Comparison of ENCODE assay signal across 8 cellular contexts in the genomic region with DNA sequence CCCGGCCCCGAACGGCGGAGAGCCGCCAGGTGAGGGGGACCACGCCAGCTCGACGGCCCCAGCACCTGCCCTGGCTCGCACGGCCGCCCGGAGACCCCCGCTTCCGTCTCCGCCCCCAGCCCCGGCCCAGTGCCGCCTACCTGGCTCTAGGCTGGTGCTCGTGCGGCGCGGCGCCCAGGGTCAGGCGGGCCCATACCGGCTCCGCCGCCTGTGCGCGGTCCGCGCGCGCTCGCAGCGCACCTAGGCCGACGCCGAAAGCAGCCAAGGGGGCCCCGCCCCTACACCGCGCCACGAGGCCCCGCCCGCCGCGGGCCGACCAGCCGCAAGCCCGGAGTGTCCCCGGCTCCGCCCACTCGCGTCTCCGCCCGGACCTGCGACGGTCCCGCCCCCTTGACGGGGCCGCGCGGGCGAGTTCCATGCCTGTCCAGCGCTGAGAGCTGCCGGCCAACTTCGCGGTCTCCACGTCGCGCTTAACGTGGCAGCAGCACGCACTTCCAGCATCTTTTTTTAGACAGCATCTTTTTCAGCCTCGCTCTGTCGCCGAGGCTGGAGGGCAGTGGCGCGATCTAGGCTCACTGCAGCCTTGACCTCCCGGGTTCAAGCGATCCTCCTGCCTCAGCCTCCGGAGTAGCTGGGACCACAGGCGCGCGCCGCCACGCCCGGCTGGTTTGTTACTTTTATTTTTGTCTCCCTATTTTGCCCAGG. TPM values are rescaled to one million over a fixed set of nuclear protein-coding genes. Genes with fewer than 3 reads are reported as not detected.
DNase-seq lines count a peak whose midpoint lies in the region; ATAC-seq and TF ChIP-seq lines count a peak whose summit lies in the region.

A gene with protein sequence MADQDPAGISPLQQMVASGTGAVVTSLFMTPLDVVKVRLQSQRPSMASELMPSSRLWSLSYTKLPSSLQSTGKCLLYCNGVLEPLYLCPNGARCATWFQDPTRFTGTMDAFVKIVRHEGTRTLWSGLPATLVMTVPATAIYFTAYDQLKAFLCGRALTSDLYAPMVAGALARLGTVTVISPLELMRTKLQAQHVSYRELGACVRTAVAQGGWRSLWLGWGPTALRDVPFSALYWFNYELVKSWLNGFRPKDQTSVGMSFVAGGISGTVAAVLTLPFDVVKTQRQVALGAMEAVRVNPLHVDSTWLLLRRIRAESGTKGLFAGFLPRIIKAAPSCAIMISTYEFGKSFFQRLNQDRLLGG (minus strand): TSS at position 253 of the 705 bp plus-strand sequence. CDS start 1,261 bp downstream, outside the sequence.

- peak within 1 kb of the TSS; percentile 90 for H3K27ac Mint-ChIP-seq in activated T-helper 17 cell treated with anti-CD3 and anti-CD28 coated beads, Interleukin-2, amount 50 U/mL, for 72 hours
- H3K27ac Mint-ChIP-seq in naive thymus-derived CD8-positive, alpha-beta T cell = peak within 1 kb of the TSS; percentile 90 to 98 (median 96)

- peak within 1 kb of the TSS; percentile 89 for H3K4me3 Mint-ChIP-seq in activated T-helper 17 cell treated with anti-CD3 and anti-CD28 coated beads, Interleukin-2, amount 50 U/mL, for 72 hours
- peak within 1 kb of the TSS; percentile 88 to 95 (median 92) for H3K4me3 Mint-ChIP-seq in naive thymus-derived CD8-positive, alpha-beta T cell

- no peaks in the 10 kb centered on the region for H3K27me3 Mint-ChIP-seq in activated T-helper 17 cell treated with anti-CD3 and anti-CD28 coated beads, Interleukin-2, amount 50 U/mL, for 72 hours
- no peaks in the 10 kb centered on the region for H3K27me3 Mint-ChIP-seq in naive thymus-derived CD8-positive, alpha-beta T cell

- no peaks in the 10 kb centered on the region for H3K9me3 Mint-ChIP-seq in activated T-helper 17 cell treated with anti-CD3 and anti-CD28 coated beads, Interleukin-2, amount 50 U/mL, for 72 hours
- H3K9me3 Mint-ChIP-seq in naive thymus-derived CD8-positive, alpha-beta T cell = no peaks in the 10 kb centered on the region

- TF ChIP-seq CTCF in DOHH2 (IDR thresholded peaks at IDR 0.05; ENCODE audit: low read depth, low read length, poor library complexity, severe bottlenecking) (no peak), fibroblast of lung (conservative IDR thresholded peaks at IDR 0.05 in 1 of 2, IDR thresholded peaks at IDR 0.05 in 1 of 2; ENCODE audit: low read depth in 1 of 2, low read length in 2 of 2) (no peak)

- H3K36me3 ChIP-seq in DOHH2 (ENCODE audit: control insufficient read depth, low read length) = peaks cover 38% of the 10 kb centered on the region
- H3K36me3 ChIP-seq in GM23248 (ENCODE audit: low read depth) = no peaks in the 10 kb centered on the region
- H3K36me3 ChIP-seq in fibroblast of lung (ENCODE audit: control insufficient read depth, insufficient read depth, low read length) = peaks cover 7% of the 10 kb centered on the region

- peak; percentile 83 for ATAC-seq in activated T-helper 17 cell treated with anti-CD3 and anti-CD28 coated beads, Interleukin-2, amount 50 U/mL, for 72 hours (replicated peaks)
- peak; percentile 70 to 75 for ATAC-seq in naive thymus-derived CD8-positive, alpha-beta T cell

- H4K20me1 ChIP-seq in DOHH2 (ENCODE audit: control insufficient read depth, insufficient read depth, low read depth, low read length) (no peaks in the 10 kb centered on the region), GM23248 (ENCODE audit: insufficient read depth) (no peaks in the 10 kb centered on the region), fibroblast of lung (ENCODE audit: control insufficient read depth, extremely low read depth, insufficient read depth, low read length) (no peaks in the 10 kb centered on the region)

- H3K27ac ChIP-seq in DOHH2 (ENCODE audit: low read depth, low read length) (peak within 1 kb of the TSS; percentile 89), GM23248 (peak within 1 kb of the TSS; percentile 95), fibroblast of lung (ENCODE audit: insufficient read depth, low read length) (peak within 1 kb of the TSS; percentile 80)

- DNase-seq in GM23248 = peak; percentile 97
- peak; percentile 52 to 83 for DNase-seq in Kasumi-1 (lab: John Stamatoyannopoulos, UW)
- DNase-seq in RPMI7951 (ENCODE audit: low read depth) = peak; percentile 88
- DNase-seq in fibroblast of lung (ENCODE audit: low read depth in 2 of 2) = peak; percentile 92 to 93
- peak; percentile 88 to 98 (median 95) for DNase-seq in naive thymus-derived CD8-positive, alpha-beta T cell
- peak; percentile 87 to 95 (median 92) for DNase-seq in stimulated activated naive CD4-positive, alpha-beta T cell (lab: John Stamatoyannopoulos, UW)

- H3K4me3 ChIP-seq in DOHH2 (ENCODE audit: low read length) = peak within 1 kb of the TSS; percentile 78
- H3K4me3 ChIP-seq in GM23248 = peak within 1 kb of the TSS; percentile 78
- H3K4me3 ChIP-seq in fibroblast of lung (replicated peaks in 1 of 4; ENCODE audit: control extremely low read depth in 1 of 4, insufficient read depth in 1 of 4, low read depth in 3 of 4, low read length in 4 of 4) = peak within 1 kb of the TSS; percentile 70 to 82 (median 79)

- H3K9me2 ChIP-seq in DOHH2 (replicated peaks; ENCODE audit: control insufficient read depth, low read length) = no peaks in the 10 kb centered on the region
- no peaks in the 10 kb centered on the region for H3K9me2 ChIP-seq in GM23248 (ENCODE audit: insufficient read depth)

- H3K36me3 Mint-ChIP-seq in activated T-helper 17 cell treated with anti-CD3 and anti-CD28 coated beads, Interleukin-2, amount 50 U/mL, for 72 hours (ENCODE audit: low read depth) = peaks cover 21% of the 10 kb centered on the region
- peaks cover 0 to 18% (median 2%) of the 10 kb centered on the region in 3 donors for H3K36me3 Mint-ChIP-seq in naive thymus-derived CD8-positive, alpha-beta T cell

- H3K4me1 Mint-ChIP-seq in activated T-helper 17 cell treated with anti-CD3 and anti-CD28 coated beads, Interleukin-2, amount 50 U/mL, for 72 hours = no peaks in the 10 kb centered on the region
- H3K4me1 Mint-ChIP-seq in naive thymus-derived CD8-positive, alpha-beta T cell = peaks cover 6 to 42% (median 16%) of the 10 kb centered on the region in 4 donors

- H3K4me2 ChIP-seq in DOHH2 (ENCODE audit: low read length) (peak within 1 kb of the TSS; percentile 84), GM23248 (ENCODE audit: unreplicated experiment) (peak within 1 kb of the TSS; percentile 78), fibroblast of lung (ENCODE audit: extremely low read depth, insufficient read depth, low read length) (peak within 1 kb of the TSS; percentile 98)

- in situ Hi-C loops in GM23248 (cut with MboI) = loop anchor here (5.0 kb wide), 1 partner anchor 102 kb away; no protein-coding TSS in a partner anchor

- WGBS in GM23248 (ENCODE audit: low coverage in 1 of 2, low lambda C conversion rate in 2 of 2, missing lambda C conversion rate in 2 of 2), 2 experiments = 1% methylated on average over 47 to 80 of the region's 85 CpGs

- H3F3A ChIP-seq in DOHH2 (ENCODE audit: control insufficient read depth, insufficient read depth) = peaks cover 22% of the 10 kb centered on the region
- H3F3A ChIP-seq in GM23248 (ENCODE audit: insufficient read depth) = peaks cover 16% of the 10 kb centered on the region

- H3K27me3 ChIP-seq in DOHH2 (ENCODE audit: control insufficient read depth, low read length) (no peaks in the 10 kb centered on the region), GM23248 (replicated peaks; ENCODE audit: insufficient read depth) (no peaks in the 10 kb centered on the region), fibroblast of lung (ENCODE audit: control insufficient read depth, insufficient read depth, low read length) (no peaks in the 10 kb centered on the region)

- peaks cover 40% of the 10 kb centered on the region for H3K79me2 ChIP-seq in DOHH2 (ENCODE audit: control insufficient read depth, low read length)
- H3K79me2 ChIP-seq in GM23248 (ENCODE audit: insufficient read depth) = peaks cover 15% of the 10 kb centered on the region
- peaks cover 6% of the 10 kb centered on the region for H3K79me2 ChIP-seq in fibroblast of lung (ENCODE audit: control insufficient read depth, insufficient read depth, low read length)

- H3K9ac ChIP-seq in GM23248 = peak within 1 kb of the TSS; percentile 88
- peak within 1 kb of the TSS; percentile 73 for H3K9ac ChIP-seq in fibroblast of lung (ENCODE audit: insufficient read depth, low read length)

- H2AFZ ChIP-seq in GM23248 (peak within 1 kb of the TSS; percentile 90), fibroblast of lung (ENCODE audit: low read length) (peak within 1 kb of the TSS; percentile 81)

- POLR2A ChIA-PET in naive thymus-derived CD8-positive, alpha-beta T cell (lab: Charles Lee) = interaction anchor here (1.0 to 14.5 kb wide), 8 partner anchors 14 to 202 kb away, joined by 3 to 445 read pairs (median 4); a partner anchor contains a TSS

- H3K9me3 ChIP-seq in DOHH2 (ENCODE audit: control insufficient read depth, insufficient read depth, low read length) (no peaks in the 10 kb centered on the region), GM23248 (ENCODE audit: low read depth) (no peaks in the 10 kb centered on the region), fibroblast of lung (ENCODE audit: control insufficient read depth, insufficient read depth, low read depth, low read length) (no peaks in the 10 kb centered on the region)

- H3K4me1 ChIP-seq in DOHH2 (ENCODE audit: control insufficient read depth, low read length) (peaks cover 49% of the 10 kb centered on the region), GM23248 (ENCODE audit: insufficient read depth) (peaks cover 7% of the 10 kb centered on the region; the same call in 1 of the 2 replicates), fibroblast of lung (ENCODE audit: control insufficient read depth, extremely low read depth, insufficient read depth, low read length) (peaks cover 2% of the 10 kb centered on the region)

RNA-seq across cellular contexts. Expression of the gene that starts here (rescaled TPM):
- total RNA-seq in GM23248 (2014; rRNA removed; shearing (Covaris generic)) = 96.1 and 118 TPM in 2 replicates
- polyA plus RNA-seq in GM23248 (2016; fragmentation: Nextera tagmentation; extraction: Ambion mirVana) (117 TPM in 2 replicates), fibroblast of lung (35.3 and 61.1 TPM in 2 replicates)
- 85.1 and 87.4 TPM in 2 replicates for total RNA-seq in RPMI7951 (2014; rRNA removed; shearing (Covaris generic))
- total RNA-seq in activated T-helper 17 cell treated with anti-CD3 and anti-CD28 coated beads, Interleukin-2, amount 50 U/mL, for 72 hours = 100 to 1,000 TPM in 1 of 2 donors, 10 to 100 TPM in 1; 60.3 to 114 TPM
- 47.0 and 70.2 TPM in 2 replicates for total RNA-seq in fibroblast of lung
- 56.6 and 110 TPM in 2 replicates for polyA plus RNA-seq in fibroblast of lung (2012)
- polyA minus RNA-seq in fibroblast of lung (ENCODE audit: low replicate concordance) = 96.9 and 137 TPM in 2 replicates
- total RNA-seq in naive thymus-derived CD8-positive, alpha-beta T cell = 10 to 100 TPM; 94.9 to 98.8 TPM
- polyA plus RNA-seq in naive thymus-derived CD8-positive, alpha-beta T cell = 100 to 1,000 TPM; 133 to 176 (median 162) TPM

Comparison
In these comparisons a context has a peak if more than half of its experiments do, and no peak if none do; other contexts are left out.
1. Peak in every context shown above with its lines: DNase-seq, ATAC-seq, H3K4me3 ChIP-seq and H3K27ac ChIP-seq.